Comparison of ENCODE assay signal across 22 cellular contexts in the genomic region with DNA sequence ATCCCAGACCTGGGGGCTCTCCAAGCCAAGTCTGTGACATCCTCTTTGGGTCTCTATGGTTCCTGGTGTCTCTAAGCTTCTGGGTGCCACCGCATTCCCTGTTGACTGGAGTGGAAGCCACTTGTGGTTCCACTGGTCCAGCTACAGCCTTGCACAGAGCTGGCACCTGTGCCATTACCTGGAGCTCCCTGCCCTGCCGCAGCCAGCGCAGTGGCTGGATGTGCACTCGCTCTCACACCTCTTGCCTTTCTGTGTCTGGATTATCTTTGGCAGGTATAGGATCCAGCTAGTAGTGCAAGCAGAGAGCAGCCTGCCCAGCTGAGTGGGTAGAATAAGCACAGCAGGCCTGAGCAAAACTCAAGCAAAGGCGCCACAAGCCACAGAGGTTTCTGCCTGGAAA.
"Had no signal": no experiment of that assay in that cellular context is flagged by ENCODE, and none has a peak within 500 bp of the region (broad histone marks: within the 10 kb centered on the region; RNA-seq: fewer than 3 reads in every experiment).

No MANE protein-coding gene starts in this region.

- H3K4me3 ChIP-seq: colonic mucosa, esophagus squamous epithelium, gastroesophageal sphincter, heart left ventricle, left lung, lower lobe of right lung, mucosa of descending colon had no signal

- H3K36me3 ChIP-seq: colonic mucosa, esophagus squamous epithelium, gastroesophageal sphincter, heart left ventricle, left lung, lower lobe of right lung had no signal

- ATAC-seq: effector memory CD8-positive, alpha-beta T cell; esophagus mucosa; gastroesophageal sphincter; heart left ventricle; left cardiac atrium; left lung; left ventricle myocardium superior; mucosa of descending colon had no signal

- DNase-seq: colonic mucosa; cortex of kidney; effector CD8-positive, alpha-beta T cell; effector memory CD8-positive, alpha-beta T cell; endodermal cell; erythroblast; esophagus squamous epithelium; foreskin fibroblast; heart left ventricle; hippocampal formation; left cardiac atrium; left lung; left ventricle myocardium superior; lower lobe of right lung; mesenchymal stem cell; mucosa of descending colon; naive B cell had no signal

- H3K4me1 ChIP-seq: colonic mucosa, esophagus squamous epithelium, gastroesophageal sphincter, heart left ventricle, left lung, lower lobe of right lung had no signal

- H3K27me3 ChIP-seq: colonic mucosa, esophagus squamous epithelium, gastroesophageal sphincter, heart left ventricle, left lung had no signal

- H3K27me3 Mint-ChIP-seq: dendritic cell treated with granulocyte-macrophage colony-stimulating factor and Interleukin-4, amounts not matched to agents 40 ng/mL and 50 ng/mL, for 4 days; effector memory CD8-positive, alpha-beta T cell; naive B cell had no signal

- H3K36me3 Mint-ChIP-seq: mesothelial cell of epicardium, naive B cell had no signal

- H3K4me3 Mint-ChIP-seq: dendritic cell treated with granulocyte-macrophage colony-stimulating factor and Interleukin-4, amounts not matched to agents 40 ng/mL and 50 ng/mL, for 4 days; effector memory CD8-positive, alpha-beta T cell; endodermal cell; mesothelial cell of epicardium; naive B cell had no signal

- H3K27ac ChIP-seq: colonic mucosa, epithelial cell of prostate, esophagus squamous epithelium, gastroesophageal sphincter, heart left ventricle, left lung, lower lobe of right lung had no signal

- H3K27ac Mint-ChIP-seq: dendritic cell treated with granulocyte-macrophage colony-stimulating factor and Interleukin-4, amounts not matched to agents 40 ng/mL and 50 ng/mL, for 4 days; effector memory CD8-positive, alpha-beta T cell; endodermal cell; mesothelial cell of epicardium; naive B cell had no signal

- H3K4me1 Mint-ChIP-seq: endodermal cell, mesothelial cell of epicardium, naive B cell had no signal

- H3K9me3 ChIP-seq: colonic mucosa, esophagus squamous epithelium had no signal
